ENCODE assay signal across 25 cellular contexts in the genomic region with DNA sequence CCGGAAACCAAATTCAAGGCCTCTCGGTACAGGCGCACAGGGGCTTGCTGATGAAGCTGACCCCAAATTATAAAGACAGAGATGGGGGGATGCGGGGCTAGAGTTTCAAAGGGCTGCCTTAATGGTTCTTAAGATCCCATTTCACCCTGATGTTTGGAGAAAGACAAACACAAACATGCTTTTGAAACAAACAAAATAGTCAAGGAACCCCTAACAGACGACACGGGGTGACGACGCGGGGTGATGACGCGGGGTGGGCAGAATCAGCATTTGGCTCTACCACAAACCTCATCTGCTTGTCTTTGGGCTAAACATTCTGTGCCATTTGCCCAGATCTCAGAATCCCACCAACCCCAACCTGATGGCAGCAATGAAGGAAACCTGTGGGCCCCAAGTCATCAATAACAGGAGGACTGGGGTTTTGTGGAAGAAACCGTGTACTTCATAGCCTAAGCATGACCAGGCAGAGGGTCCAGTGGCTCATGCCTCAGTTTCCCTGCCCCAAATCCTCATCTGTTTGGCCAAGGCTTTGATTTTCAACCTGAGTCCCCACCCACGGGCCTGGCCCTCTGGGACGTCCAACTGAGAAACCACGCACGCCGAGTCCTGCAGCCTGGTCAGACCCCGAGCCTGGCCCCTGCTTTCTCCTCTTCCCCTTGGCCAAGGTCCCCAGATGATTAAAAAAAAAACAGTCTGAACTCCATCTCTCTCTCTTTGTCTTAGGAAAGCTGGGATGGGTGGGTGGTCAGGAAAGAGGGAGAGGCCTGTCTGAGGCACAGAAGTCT.
"Had no signal": no experiment of that assay in that cellular context is flagged by ENCODE, and none has a peak within 500 bp of the region (broad histone marks: within the 10 kb centered on the region; RNA-seq: fewer than 3 reads in every experiment).

No MANE protein-coding gene starts in this region.

- H3K4me3 Mint-ChIP-seq: activated B cell treated with CpG ODN at 0.5 μM for 24 hours; activated CD4-positive, alpha-beta T cell treated with anti-CD3 and anti-CD28 coated beads for 36 hours; activated naive CD4-positive, alpha-beta T cell treated with anti-CD3 and anti-CD28 coated beads, Interleukin-2, amount 50 U/mL, for 24 hours; activated T-cell treated with anti-CD3 and anti-CD28 coated beads, Interleukin-2, amount 50 U/mL, for 72 hours; brain; dendritic cell treated with granulocyte-macrophage colony-stimulating factor and Interleukin-4, amounts not matched to agents 40 ng/mL and 50 ng/mL, for 4 days; stimulated activated naive CD8-positive, alpha-beta T cell treated with anti-CD3 and anti-CD28 coated beads, Interleukin-15, Interleukin-2, amounts not matched to agents 100 ng/mL and 50 ng/mL, for 24 hours; T-helper 17 cell had no signal

- H3K27me3 Mint-ChIP-seq: activated B cell treated with CpG ODN at 0.5 μM for 24 hours, naive B cell had no signal

- H2AFZ ChIP-seq: parathyroid adenoma had no signal

- H3K4me3 ChIP-seq: esophagus squamous epithelium, heart right ventricle, skin epidermis, tibial nerve had no signal

- H3K36me3 ChIP-seq: esophagus squamous epithelium, heart right ventricle, tibial nerve had no signal

- H3K36me3 Mint-ChIP-seq: activated naive CD4-positive, alpha-beta T cell treated with anti-CD3 and anti-CD28 coated beads, Interleukin-2, amount 50 U/mL, for 24 hours; brain; naive B cell had no signal

- H3K9ac ChIP-seq: parathyroid adenoma had no signal

- H3K9me3 Mint-ChIP-seq: activated B cell treated with CpG ODN at 0.5 μM for 24 hours; activated naive CD4-positive, alpha-beta T cell treated with anti-CD3 and anti-CD28 coated beads, Interleukin-2, amount 50 U/mL, for 24 hours; activated T-cell treated with anti-CD3 and anti-CD28 coated beads, Interleukin-2, amount 50 U/mL, for 72 hours; dendritic cell treated with granulocyte-macrophage colony-stimulating factor and Interleukin-4, amounts not matched to agents 40 ng/mL and 50 ng/mL, for 4 days; stimulated activated naive CD8-positive, alpha-beta T cell treated with anti-CD3 and anti-CD28 coated beads, Interleukin-15, Interleukin-2, amounts not matched to agents 100 ng/mL and 50 ng/mL, for 24 hours had no signal

- ATAC-seq: activated CD4-positive, alpha-beta T cell treated with anti-CD3 and anti-CD28 coated beads for 36 hours; activated T-cell treated with anti-CD3 and anti-CD28 coated beads, Interleukin-2, amount 50 U/mL, for 72 hours; heart right ventricle; left cardiac atrium; right cardiac atrium; T-helper 17 cell had no signal

- H3K4me1 Mint-ChIP-seq: activated naive CD4-positive, alpha-beta T cell treated with anti-CD3 and anti-CD28 coated beads, Interleukin-2, amount 50 U/mL, for 24 hours; T-helper 17 cell had no signal

- DNase-seq: activated B cell treated with CpG ODN at 0.5 μM for 24 hours; activated CD4-positive, alpha-beta T cell treated with anti-CD3 and anti-CD28 coated beads for 36 hours; activated CD4-positive, alpha-beta T cell treated with anti-CD3 and anti-CD28 coated beads, Interleukin-2, amount 50 U/mL, for 4 hours; activated gamma-delta T cell treated with Interleukin-2 at 50 U/mL for 16 hours; activated T-cell treated with anti-CD3 and anti-CD28 coated beads, Interleukin-2, amount 50 U/mL, for 72 hours; anterior cingulate cortex; effector CD8-positive, alpha-beta T cell; esophagus squamous epithelium; heart right ventricle; islet precursor cell; left cardiac atrium; mesenchymal stem cell; naive B cell; right cardiac atrium; stimulated activated CD4-positive, alpha-beta T cell treated with anti-CD3 and anti-CD28 coated beads, Interleukin-1b, Interleukin-23, amount 100 ng/mL, for 48 hours; substantia nigra; SW 1271; T-helper 17 cell had no signal

- H3K27ac Mint-ChIP-seq: activated B cell treated with CpG ODN at 0.5 μM for 24 hours; activated CD4-positive, alpha-beta T cell treated with anti-CD3 and anti-CD28 coated beads for 36 hours; activated naive CD4-positive, alpha-beta T cell treated with anti-CD3 and anti-CD28 coated beads, Interleukin-2, amount 50 U/mL, for 24 hours; activated T-cell treated with anti-CD3 and anti-CD28 coated beads, Interleukin-2, amount 50 U/mL, for 72 hours; dendritic cell treated with granulocyte-macrophage colony-stimulating factor and Interleukin-4, amounts not matched to agents 40 ng/mL and 50 ng/mL, for 4 days; stimulated activated naive CD8-positive, alpha-beta T cell treated with anti-CD3 and anti-CD28 coated beads, Interleukin-15, Interleukin-2, amounts not matched to agents 100 ng/mL and 50 ng/mL, for 24 hours; T-helper 17 cell had no signal

- H3K79me2 ChIP-seq: parathyroid adenoma had no signal

- H3K27ac ChIP-seq: esophagus squamous epithelium, heart right ventricle, parathyroid adenoma, skin epidermis, tibial nerve had no signal

- H3K9me3 ChIP-seq: esophagus squamous epithelium, tibial nerve had no signal

- H3K27me3 ChIP-seq: heart right ventricle, tibial nerve had no signal

- H3K4me1 ChIP-seq: esophagus squamous epithelium, heart right ventricle, parathyroid adenoma, tibial nerve had no signal
